1 cellular context compared by ENCODE assay signal in genomic region chr2:201358684-201359083, GRCh38.
TF ChIP-seq lines count a peak whose summit lies in the region.

No MANE protein-coding gene starts in this region.

TF ChIP-seq in HCT116, 20 proteins besides CTCF, POLR2A, EP300 and RAD21 (continued from another document):
- peak; percentile 99 for TF ChIP-seq FOSL1 (IDR thresholded peaks at IDR 0.05; ENCODE audit: low read depth)
- peak; percentile 55; the same call in 1 of the 2 replicates for TF ChIP-seq POLR2AphosphoS5 (IDR thresholded peaks at IDR 0.05; ENCODE audit: low read depth, low read length)
- TF ChIP-seq SIN3A (IDR thresholded peaks at IDR 0.05; ENCODE audit: low read depth) = no peak
- TF ChIP-seq, protein P1, sequence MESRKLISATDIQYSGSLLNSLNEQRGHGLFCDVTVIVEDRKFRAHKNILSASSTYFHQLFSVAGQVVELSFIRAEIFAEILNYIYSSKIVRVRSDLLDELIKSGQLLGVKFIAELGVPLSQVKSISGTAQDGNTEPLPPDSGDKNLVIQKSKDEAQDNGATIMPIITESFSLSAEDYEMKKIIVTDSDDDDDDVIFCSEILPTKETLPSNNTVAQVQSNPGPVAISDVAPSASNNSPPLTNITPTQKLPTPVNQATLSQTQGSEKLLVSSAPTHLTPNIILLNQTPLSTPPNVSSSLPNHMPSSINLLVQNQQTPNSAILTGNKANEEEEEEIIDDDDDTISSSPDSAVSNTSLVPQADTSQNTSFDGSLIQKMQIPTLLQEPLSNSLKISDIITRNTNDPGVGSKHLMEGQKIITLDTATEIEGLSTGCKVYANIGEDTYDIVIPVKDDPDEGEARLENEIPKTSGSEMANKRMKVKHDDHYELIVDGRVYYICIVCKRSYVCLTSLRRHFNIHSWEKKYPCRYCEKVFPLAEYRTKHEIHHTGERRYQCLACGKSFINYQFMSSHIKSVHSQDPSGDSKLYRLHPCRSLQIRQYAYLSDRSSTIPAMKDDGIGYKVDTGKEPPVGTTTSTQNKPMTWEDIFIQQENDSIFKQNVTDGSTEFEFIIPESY (IDR thresholded peaks at IDR 0.05; ENCODE audit: extremely low read depth, insufficient replicate concordance, low read length) = no peak
